In the genomic region with DNA sequence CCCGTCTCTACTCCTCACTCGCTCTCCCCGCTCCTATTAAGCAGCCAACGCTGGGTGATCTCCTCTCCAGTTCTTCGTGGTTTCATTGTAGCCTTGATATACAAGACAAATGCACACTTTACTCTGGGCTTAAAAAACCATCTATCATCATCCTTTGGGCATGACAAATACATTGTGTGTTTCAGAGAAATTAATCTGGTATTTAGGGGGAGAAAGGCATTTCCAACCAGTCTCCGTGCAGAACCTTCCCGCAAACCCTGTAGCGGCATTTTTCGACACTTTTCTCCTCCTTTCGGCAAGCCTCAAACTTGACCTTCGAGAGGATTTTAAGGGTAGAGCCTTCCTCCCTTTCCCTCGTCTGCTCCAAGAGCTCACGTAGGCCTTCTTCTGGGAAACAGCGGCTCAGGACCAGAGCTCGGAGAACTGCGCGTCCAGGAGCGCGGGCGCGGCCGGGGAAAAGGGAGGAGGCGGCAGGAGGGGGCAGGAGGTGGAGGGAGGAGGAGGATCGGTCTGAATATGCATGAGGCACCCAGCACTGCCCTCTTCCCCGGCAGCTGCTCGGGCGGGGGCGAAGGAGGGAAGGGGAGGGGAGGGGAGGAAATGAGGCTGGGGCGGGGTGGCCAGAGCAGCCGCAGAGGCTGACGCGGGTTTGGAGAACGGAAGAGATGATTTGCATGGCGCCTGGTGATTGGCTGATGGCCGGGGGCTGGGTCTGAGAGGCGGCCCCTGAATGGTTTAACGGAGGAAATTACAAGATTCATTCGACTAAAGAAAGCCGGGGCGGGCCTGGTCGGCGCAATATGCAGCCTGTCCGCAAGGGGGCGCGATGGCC, we compare ENCODE assay signal across 1 cellular context.
TF ChIP-seq lines count a peak whose summit lies in the region.

No MANE protein-coding gene starts in this region.

TF ChIP-seq in HepG2, 621 proteins besides CTCF, POLR2A, EP300 and RAD21 (continued from another document and continues in another):
- TF ChIP-seq, protein P1, sequence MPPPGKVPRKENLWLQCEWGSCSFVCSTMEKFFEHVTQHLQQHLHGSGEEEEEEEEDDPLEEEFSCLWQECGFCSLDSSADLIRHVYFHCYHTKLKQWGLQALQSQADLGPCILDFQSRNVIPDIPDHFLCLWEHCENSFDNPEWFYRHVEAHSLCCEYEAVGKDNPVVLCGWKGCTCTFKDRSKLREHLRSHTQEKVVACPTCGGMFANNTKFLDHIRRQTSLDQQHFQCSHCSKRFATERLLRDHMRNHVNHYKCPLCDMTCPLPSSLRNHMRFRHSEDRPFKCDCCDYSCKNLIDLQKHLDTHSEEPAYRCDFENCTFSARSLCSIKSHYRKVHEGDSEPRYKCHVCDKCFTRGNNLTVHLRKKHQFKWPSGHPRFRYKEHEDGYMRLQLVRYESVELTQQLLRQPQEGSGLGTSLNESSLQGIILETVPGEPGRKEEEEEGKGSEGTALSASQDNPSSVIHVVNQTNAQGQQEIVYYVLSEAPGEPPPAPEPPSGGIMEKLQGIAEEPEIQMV (CRISPR knock-in tag; IDR thresholded peaks at IDR 0.05; ENCODE audit: low read depth) = no peak
- TF ChIP-seq, protein P2, sequence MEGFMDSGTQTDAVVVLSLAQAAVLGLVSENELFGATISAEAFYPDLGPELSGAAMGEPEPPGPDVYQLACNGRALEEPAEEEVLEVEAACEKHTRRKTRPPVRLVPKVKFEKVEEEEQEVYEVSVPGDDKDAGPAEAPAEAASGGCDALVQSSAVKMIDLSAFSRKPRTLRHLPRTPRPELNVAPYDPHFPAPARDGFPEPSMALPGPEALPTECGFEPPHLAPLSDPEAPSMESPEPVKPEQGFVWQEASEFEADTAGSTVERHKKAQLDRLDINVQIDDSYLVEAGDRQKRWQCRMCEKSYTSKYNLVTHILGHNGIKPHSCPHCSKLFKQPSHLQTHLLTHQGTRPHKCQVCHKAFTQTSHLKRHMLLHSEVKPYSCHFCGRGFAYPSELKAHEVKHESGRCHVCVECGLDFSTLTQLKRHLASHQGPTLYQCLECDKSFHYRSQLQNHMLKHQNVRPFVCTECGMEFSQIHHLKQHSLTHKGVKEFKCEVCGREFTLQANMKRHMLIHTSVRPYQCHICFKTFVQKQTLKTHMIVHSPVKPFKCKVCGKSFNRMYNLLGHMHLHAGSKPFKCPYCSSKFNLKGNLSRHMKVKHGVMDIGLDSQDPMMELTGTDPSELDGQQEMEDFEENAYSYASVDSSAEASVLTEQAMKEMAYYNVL (CRISPR knock-in tag; IDR thresholded peaks at IDR 0.05; ENCODE audit: borderline replicate concordance) = no peak
- TF ChIP-seq, protein P3, sequence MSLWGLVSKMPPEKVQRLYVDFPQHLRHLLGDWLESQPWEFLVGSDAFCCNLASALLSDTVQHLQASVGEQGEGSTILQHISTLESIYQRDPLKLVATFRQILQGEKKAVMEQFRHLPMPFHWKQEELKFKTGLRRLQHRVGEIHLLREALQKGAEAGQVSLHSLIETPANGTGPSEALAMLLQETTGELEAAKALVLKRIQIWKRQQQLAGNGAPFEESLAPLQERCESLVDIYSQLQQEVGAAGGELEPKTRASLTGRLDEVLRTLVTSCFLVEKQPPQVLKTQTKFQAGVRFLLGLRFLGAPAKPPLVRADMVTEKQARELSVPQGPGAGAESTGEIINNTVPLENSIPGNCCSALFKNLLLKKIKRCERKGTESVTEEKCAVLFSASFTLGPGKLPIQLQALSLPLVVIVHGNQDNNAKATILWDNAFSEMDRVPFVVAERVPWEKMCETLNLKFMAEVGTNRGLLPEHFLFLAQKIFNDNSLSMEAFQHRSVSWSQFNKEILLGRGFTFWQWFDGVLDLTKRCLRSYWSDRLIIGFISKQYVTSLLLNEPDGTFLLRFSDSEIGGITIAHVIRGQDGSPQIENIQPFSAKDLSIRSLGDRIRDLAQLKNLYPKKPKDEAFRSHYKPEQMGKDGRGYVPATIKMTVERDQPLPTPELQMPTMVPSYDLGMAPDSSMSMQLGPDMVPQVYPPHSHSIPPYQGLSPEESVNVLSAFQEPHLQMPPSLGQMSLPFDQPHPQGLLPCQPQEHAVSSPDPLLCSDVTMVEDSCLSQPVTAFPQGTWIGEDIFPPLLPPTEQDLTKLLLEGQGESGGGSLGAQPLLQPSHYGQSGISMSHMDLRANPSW (CRISPR knock-in tag; IDR thresholded peaks at IDR 0.05; ENCODE audit: borderline replicate concordance) = no peak
- TF ChIP-seq, protein P4, sequence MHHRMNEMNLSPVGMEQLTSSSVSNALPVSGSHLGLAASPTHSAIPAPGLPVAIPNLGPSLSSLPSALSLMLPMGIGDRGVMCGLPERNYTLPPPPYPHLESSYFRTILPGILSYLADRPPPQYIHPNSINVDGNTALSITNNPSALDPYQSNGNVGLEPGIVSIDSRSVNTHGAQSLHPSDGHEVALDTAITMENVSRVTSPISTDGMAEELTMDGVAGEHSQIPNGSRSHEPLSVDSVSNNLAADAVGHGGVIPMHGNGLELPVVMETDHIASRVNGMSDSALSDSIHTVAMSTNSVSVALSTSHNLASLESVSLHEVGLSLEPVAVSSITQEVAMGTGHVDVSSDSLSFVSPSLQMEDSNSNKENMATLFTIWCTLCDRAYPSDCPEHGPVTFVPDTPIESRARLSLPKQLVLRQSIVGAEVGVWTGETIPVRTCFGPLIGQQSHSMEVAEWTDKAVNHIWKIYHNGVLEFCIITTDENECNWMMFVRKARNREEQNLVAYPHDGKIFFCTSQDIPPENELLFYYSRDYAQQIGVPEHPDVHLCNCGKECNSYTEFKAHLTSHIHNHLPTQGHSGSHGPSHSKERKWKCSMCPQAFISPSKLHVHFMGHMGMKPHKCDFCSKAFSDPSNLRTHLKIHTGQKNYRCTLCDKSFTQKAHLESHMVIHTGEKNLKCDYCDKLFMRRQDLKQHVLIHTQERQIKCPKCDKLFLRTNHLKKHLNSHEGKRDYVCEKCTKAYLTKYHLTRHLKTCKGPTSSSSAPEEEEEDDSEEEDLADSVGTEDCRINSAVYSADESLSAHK (CRISPR knock-in tag; IDR thresholded peaks at IDR 0.05; ENCODE audit: borderline replicate concordance) = no peak
- TF ChIP-seq, protein P5, sequence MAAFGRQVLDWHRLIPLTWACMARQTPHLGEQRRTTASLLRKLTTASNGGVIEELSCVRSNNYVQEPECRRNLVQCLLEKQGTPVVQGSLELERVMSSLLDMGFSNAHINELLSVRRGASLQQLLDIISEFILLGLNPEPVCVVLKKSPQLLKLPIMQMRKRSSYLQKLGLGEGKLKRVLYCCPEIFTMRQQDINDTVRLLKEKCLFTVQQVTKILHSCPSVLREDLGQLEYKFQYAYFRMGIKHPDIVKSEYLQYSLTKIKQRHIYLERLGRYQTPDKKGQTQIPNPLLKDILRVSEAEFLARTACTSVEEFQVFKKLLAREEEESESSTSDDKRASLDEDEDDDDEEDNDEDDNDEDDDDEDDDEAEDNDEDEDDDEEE (CRISPR knock-in tag; IDR thresholded peaks at IDR 0.05) = no peak
- TF ChIP-seq, protein P6, sequence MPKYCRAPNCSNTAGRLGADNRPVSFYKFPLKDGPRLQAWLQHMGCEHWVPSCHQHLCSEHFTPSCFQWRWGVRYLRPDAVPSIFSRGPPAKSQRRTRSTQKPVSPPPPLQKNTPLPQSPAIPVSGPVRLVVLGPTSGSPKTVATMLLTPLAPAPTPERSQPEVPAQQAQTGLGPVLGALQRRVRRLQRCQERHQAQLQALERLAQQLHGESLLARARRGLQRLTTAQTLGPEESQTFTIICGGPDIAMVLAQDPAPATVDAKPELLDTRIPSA (CRISPR knock-in tag; IDR thresholded peaks at IDR 0.05; ENCODE audit: borderline replicate concordance) = no peak
- TF ChIP-seq, protein P7, sequence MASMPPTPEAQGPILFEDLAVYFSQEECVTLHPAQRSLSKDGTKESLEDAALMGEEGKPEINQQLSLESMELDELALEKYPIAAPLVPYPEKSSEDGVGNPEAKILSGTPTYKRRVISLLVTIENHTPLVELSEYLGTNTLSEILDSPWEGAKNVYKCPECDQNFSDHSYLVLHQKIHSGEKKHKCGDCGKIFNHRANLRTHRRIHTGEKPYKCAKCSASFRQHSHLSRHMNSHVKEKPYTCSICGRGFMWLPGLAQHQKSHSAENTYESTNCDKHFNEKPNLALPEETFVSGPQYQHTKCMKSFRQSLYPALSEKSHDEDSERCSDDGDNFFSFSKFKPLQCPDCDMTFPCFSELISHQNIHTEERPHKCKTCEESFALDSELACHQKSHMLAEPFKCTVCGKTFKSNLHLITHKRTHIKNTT (CRISPR knock-in tag; IDR thresholded peaks at IDR 0.05) = no peak
- TF ChIP-seq ZNF44 (CRISPR knock-in tag; IDR thresholded peaks at IDR 0.05) (no peak), ZNF790 (CRISPR knock-in tag; IDR thresholded peaks at IDR 0.05; ENCODE audit: borderline replicate concordance) (no peak), ZNF230 (CRISPR knock-in tag; IDR thresholded peaks at IDR 0.05) (no peak), JUNB (CRISPR knock-in tag; IDR thresholded peaks at IDR 0.05; ENCODE audit: borderline replicate concordance) (no peak), ZNF225 (CRISPR knock-in tag; IDR thresholded peaks at IDR 0.05) (no peak), ARNT2 (CRISPR knock-in tag; IDR thresholded peaks at IDR 0.05; ENCODE audit: low read depth) (peak; percentile 57; the same call in 1 of the 2 replicates), ZFP36L1 (CRISPR knock-in tag; IDR thresholded peaks at IDR 0.05) (no peak)
- TF ChIP-seq, protein P8, sequence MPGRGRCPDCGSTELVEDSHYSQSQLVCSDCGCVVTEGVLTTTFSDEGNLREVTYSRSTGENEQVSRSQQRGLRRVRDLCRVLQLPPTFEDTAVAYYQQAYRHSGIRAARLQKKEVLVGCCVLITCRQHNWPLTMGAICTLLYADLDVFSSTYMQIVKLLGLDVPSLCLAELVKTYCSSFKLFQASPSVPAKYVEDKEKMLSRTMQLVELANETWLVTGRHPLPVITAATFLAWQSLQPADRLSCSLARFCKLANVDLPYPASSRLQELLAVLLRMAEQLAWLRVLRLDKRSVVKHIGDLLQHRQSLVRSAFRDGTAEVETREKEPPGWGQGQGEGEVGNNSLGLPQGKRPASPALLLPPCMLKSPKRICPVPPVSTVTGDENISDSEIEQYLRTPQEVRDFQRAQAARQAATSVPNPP (CRISPR knock-in tag; IDR thresholded peaks at IDR 0.05) = no peak
- TF ChIP-seq, protein P9, sequence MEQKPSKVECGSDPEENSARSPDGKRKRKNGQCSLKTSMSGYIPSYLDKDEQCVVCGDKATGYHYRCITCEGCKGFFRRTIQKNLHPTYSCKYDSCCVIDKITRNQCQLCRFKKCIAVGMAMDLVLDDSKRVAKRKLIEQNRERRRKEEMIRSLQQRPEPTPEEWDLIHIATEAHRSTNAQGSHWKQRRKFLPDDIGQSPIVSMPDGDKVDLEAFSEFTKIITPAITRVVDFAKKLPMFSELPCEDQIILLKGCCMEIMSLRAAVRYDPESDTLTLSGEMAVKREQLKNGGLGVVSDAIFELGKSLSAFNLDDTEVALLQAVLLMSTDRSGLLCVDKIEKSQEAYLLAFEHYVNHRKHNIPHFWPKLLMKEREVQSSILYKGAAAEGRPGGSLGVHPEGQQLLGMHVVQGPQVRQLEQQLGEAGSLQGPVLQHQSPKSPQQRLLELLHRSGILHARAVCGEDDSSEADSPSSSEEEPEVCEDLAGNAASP (CRISPR knock-in tag; IDR thresholded peaks at IDR 0.05; ENCODE audit: borderline replicate concordance) = no peak
- TF ChIP-seq, protein P10, sequence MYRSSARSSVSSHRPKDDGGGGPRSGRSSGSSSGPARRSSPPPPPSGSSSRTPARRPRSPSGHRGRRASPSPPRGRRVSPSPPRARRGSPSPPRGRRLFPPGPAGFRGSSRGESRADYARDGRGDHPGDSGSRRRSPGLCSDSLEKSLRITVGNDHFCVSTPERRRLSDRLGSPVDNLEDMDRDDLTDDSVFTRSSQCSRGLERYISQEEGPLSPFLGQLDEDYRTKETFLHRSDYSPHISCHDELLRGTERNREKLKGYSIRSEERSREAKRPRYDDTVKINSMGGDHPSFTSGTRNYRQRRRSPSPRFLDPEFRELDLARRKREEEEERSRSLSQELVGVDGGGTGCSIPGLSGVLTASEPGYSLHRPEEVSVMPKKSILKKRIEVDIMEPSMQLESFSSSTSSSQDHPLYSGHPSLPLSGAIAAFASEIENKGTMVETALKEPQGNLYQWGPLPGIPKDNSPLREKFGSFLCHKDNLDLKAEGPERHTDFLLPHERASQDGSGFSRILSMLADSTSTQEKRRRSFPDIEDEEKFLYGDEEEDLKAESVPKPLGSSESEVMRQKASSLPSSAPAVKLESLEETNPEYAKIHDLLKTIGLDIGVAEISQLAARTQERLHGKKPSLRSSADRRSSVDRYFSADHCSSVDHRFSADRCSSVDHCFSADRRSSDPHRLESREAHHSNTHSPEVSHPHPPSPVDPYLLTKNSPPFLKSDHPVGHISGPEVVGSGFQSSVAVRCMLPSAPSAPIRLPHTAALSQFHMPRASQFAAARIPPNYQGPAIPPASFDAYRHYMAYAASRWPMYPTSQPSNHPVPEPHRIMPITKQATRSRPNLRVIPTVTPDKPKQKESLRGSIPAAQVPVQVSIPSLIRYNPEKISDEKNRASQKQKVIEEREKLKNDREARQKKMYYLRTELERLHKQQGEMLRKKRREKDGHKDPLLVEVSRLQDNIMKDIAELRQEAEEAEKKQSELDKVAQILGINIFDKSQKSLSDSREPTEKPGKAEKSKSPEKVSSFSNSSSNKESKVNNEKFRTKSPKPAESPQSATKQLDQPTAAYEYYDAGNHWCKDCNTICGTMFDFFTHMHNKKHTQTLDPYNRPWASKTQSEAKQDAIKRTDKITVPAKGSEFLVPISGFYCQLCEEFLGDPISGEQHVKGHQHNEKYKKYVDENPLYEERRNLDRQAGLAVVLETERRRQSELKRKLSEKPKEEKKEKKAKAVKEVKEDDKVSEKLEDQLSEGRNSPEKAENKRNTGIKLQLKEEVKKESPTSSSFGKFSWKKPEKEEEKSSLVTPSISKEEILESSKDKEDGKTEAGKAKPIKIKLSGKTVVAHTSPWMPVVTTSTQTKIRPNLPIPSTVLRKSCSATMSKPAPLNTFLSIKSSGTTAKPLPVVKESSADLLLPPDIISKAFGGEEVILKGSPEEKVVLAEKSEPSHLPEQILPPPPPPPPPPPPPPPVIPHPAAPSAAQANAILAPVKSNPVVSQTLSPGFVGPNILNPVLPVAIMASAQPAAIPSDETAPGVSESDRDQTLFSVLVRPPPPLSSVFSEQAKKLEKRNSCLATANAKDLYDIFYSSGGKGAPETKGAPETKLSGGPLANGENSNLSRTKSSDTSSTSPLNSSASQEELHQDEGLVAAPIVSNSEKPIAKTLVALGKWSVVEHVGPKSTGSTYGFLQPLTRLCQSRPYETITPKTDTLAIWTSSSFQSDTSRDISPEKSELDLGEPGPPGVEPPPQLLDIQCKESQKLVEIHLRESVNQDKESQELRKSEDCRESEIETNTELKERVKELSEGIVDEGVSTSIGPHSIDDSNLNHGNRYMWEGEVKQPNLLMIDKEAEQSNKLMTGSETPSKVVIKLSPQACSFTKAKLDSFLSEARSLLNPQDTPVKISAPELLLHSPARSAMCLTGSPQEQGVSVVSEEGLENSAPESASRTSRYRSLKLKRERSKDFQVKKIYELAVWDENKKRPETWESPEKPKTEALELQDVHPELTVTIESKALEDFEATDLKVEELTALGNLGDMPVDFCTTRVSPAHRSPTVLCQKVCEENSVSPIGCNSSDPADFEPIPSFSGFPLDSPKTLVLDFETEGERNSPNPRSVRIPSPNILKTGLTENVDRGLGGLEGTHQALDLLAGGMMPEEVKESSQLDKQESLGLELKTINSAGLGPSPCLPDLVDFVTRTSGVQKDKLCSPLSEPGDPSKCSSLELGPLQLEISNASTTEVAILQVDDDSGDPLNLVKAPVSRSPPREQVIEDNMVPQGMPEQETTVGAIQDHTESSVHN (CRISPR knock-in tag; IDR thresholded peaks at IDR 0.05) = no peak
